In genomic region chr16:31182391-31182790, GRCh38 we compare ENCODE assay signal across 9 cellular contexts. TPM values are rescaled to one million over a fixed set of nuclear protein-coding genes. Genes with fewer than 3 reads are reported as not detected.
DNase-seq lines count a peak whose midpoint lies in the region; ATAC-seq and TF ChIP-seq lines count a peak whose summit lies in the region.
"Had no signal": no experiment of that assay in that cellular context is flagged by ENCODE, and none has a peak within 500 bp of the region (broad histone marks: within the 10 kb centered on the region; RNA-seq: fewer than 3 reads in every experiment).

No MANE protein-coding gene starts in this region.

- H3K27ac ChIP-seq in RWPE2 (ENCODE audit: poor library complexity, severe bottlenecking), result peak overlapping the region; percentile 77

- peaks cover 66% of the 10 kb centered on the region for H3K36me3 ChIP-seq in RWPE2 (ENCODE audit: low read depth)

- TF ChIP-seq CTCF in GM12865 (IDR thresholded peaks at IDR 0.05; ENCODE audit: insufficient read depth, low read depth, low read length, missing control alignments) (no peak), RWPE2 (IDR thresholded peaks at IDR 0.05; ENCODE audit: poor library complexity, severe bottlenecking) (no peak), epithelial cell of proximal tubule (conservative IDR thresholded peaks at IDR 0.05; ENCODE audit: low read depth, low read length) (no peak), retinal pigment epithelial cell (conservative IDR thresholded peaks at IDR 0.05; ENCODE audit: low read depth, low read length) (no peak)

- ATAC-seq in RWPE2 (ENCODE audit: low read depth) (no peak), GM21717 (IDR thresholded peaks at IDR 0.05; ENCODE audit: unreplicated experiment) (no peak), HG03565 (IDR thresholded peaks at IDR 0.05; ENCODE audit: unreplicated experiment) (no peak)

- no peaks in the 10 kb centered on the region for H3K9me3 ChIP-seq in RWPE2 (ENCODE audit: severe bottlenecking)

- no peaks in the 10 kb centered on the region for H3K4me1 ChIP-seq in RWPE2 (ENCODE audit: insufficient read depth, poor library complexity, severe bottlenecking)

- DNase-seq in GM12865 (ENCODE audit: low read depth) (no peak), RWPE2 (ENCODE audit: low spot score) (no peak), epithelial cell of proximal tubule (ENCODE audit: low read depth) (no peak), retinal pigment epithelial cell (ENCODE audit: low read depth) (no peak), SHP77 treated with DMSO at 0.1 percent for 48 hours (lab: John Stamatoyannopoulos, UW) (no peak), NCI-H146 treated with DMSO at 0.1 percent for 48 hours (lab: John Stamatoyannopoulos, UW; ENCODE audit: unreplicated experiment) (no peak)
- DNase-seq: NCI-H1694 had no signal

- peak overlapping the region; percentile 60 for H3K4me3 ChIP-seq in GM12865 (ENCODE audit: low read depth, low read length)
- peak overlapping the region; percentile 81 for H3K4me3 ChIP-seq in RWPE2 (ENCODE audit: severe bottlenecking)
- H3K4me3 ChIP-seq in epithelial cell of proximal tubule (ENCODE audit: low read depth, low read length), result peak overlapping the region; percentile 89
- H3K4me3 ChIP-seq in retinal pigment epithelial cell (ENCODE audit: low read length), result peak overlapping the region; percentile 93

- H3K27me3 ChIP-seq in RWPE2 (ENCODE audit: insufficient read depth, poor library complexity, severe bottlenecking), result no peaks in the 10 kb centered on the region

RNA-seq across cellular contexts. Expression of gene FUS, which starts 2.5 kb away (rescaled TPM):
- 67.2 and 83.8 TPM in 2 replicates for total RNA-seq in epithelial cell of proximal tubule

RNA-seq across cellular contexts. Expression of gene PYCARD, which starts 20.2 kb away (rescaled TPM):
- total RNA-seq in epithelial cell of proximal tubule, result 22.0 and 43.5 TPM in 2 replicates

RNA-seq across cellular contexts. Expression of gene TRIM72, which starts 31.5 kb away (rescaled TPM):
- total RNA-seq in epithelial cell of proximal tubule, result not detected in 2 replicates

RNA-seq across cellular contexts. Expression of gene PRSS36, which starts 32.5 kb away (rescaled TPM):
- total RNA-seq in epithelial cell of proximal tubule, result 0.29 and 1.3 TPM in 2 replicates

RNA-seq across cellular contexts. Expression of gene PYDC1, which starts 34.5 kb away (rescaled TPM):
- not detected in 2 replicates for total RNA-seq in epithelial cell of proximal tubule
